Comparison of ENCODE assay signal across 18 cellular contexts in genomic region chr9:126357074-126357473, GRCh38. TPM values are rescaled to one million over a fixed set of nuclear protein-coding genes. Genes with fewer than 3 reads are reported as not detected.
A peak's percentile ranks its signal among the peaks of the same experiment; 100 is the strongest.
DNase-seq lines count a peak whose midpoint lies in the region; ATAC-seq, FAIRE-seq and TF ChIP-seq lines count a peak whose summit lies in the region.
"Had no signal": no experiment of that assay in that cellular context is flagged by ENCODE, and none has a peak within 500 bp of the region (broad histone marks: within the 10 kb centered on the region; RNA-seq: fewer than 3 reads in every experiment).

No MANE protein-coding gene starts in this region.

- H3K36me3 Mint-ChIP-seq in MCF 10A (ENCODE audit: insufficient read depth, unreplicated experiment) = peaks cover 10% of the 10 kb centered on the region

- TF ChIP-seq POLR2A in H54 (IDR thresholded peaks at IDR 0.05; ENCODE audit: low read depth, low read length) = no peak

- FAIRE-seq in H54 (lab: Jason Lieb, UNC) = peak; percentile 80
- FAIRE-seq in bronchial epithelial cell (lab: Jason Lieb, UNC) = no peak
- FAIRE-seq: D721Med, RCC 7860 had no signal

- TF ChIP-seq CTCF in bronchial epithelial cell (IDR thresholded peaks at IDR 0.05; ENCODE audit: insufficient read depth, low read length, severe bottlenecking) = no peak
- no peak for TF ChIP-seq CTCF in MCF 10A (IDR thresholded peaks at IDR 0.05; ENCODE audit: unreplicated experiment)

- POLR2A ChIA-PET in MCF 10A (lab: Yijun Ruan, JAX) = no interaction called here

- no peaks in the 10 kb centered on the region for H3K4me1 Mint-ChIP-seq in MCF 10A (ENCODE audit: insufficient read depth, unreplicated experiment)
- H3K4me1 Mint-ChIP-seq: B cell had no signal

- peaks cover 18% of the 10 kb centered on the region for H3K9me3 Mint-ChIP-seq in MCF 10A (ENCODE audit: unreplicated experiment)

- CTCF ChIA-PET in MCF 10A (lab: Yijun Ruan, JAX) = interaction anchor here (0.6 to 0.8 kb wide), 2 partner anchors 10 to 166 kb away, joined by 3 read pairs; no protein-coding TSS in a partner anchor

- H3K27me3 Mint-ChIP-seq in MCF 10A (ENCODE audit: insufficient read depth, unreplicated experiment) = no peaks in the 10 kb centered on the region
- H3K27me3 Mint-ChIP-seq: B cell; CD4-positive, alpha-beta T cell; T-helper 17 cell had no signal

- intact Hi-C loops in MCF 10A (cut with micrococcal nuclease) = no loop called here

- no TSS peak for BruUV-seq in MCF 10A (replicated peaks; lab: Mats Ljungman, UMichigan)

- H3K4me3 Mint-ChIP-seq in MCF 10A (ENCODE audit: unreplicated experiment) = no peak overlapping the region
- H3K4me3 Mint-ChIP-seq: B cell; CD4-positive, alpha-beta T cell; T-helper 17 cell had no signal

- H3K27ac Mint-ChIP-seq in MCF 10A (ENCODE audit: low read depth, unreplicated experiment) = no peak overlapping the region
- H3K27ac Mint-ChIP-seq: B cell; CD4-positive, alpha-beta T cell; T-helper 17 cell had no signal

- no peaks in the 10 kb centered on the region for H3K27me3 ChIP-seq in bronchial epithelial cell (ENCODE audit: control insufficient read depth, insufficient read depth, low read length)

- H3K4me3 ChIP-seq in bronchial epithelial cell (ENCODE audit: low read depth, low read length) = no peak overlapping the region

- ATAC-seq in GM18511 (IDR thresholded peaks at IDR 0.05; ENCODE audit: unreplicated experiment) (no peak), HG02610 (IDR thresholded peaks at IDR 0.05; ENCODE audit: unreplicated experiment) (no peak)
- ATAC-seq: T-helper 17 cell had no signal

- DNase-seq in COR-L47 (lab: John Stamatoyannopoulos, UW) (peak; percentile 16), H54 (ENCODE audit: insufficient read length, low spot score) (no peak), NCI-H345 (lab: John Stamatoyannopoulos, UW) (peak; percentile 93), bronchial epithelial cell (ENCODE audit: low read depth) (peak; percentile 99), MCF 10A (ENCODE audit: unreplicated experiment) (no peak), SIG-M5 treated with dmso at 0.1 percent for 504 hours (lab: John Stamatoyannopoulos, UW; ENCODE audit: unreplicated experiment) (no peak)
- DNase-seq: CD4-positive, alpha-beta T cell; H7; Karpas-422; NCI-H146; NCI-H526 treated with DMSO at 0.1 percent for 48 hours; SHP77 treated with DMSO at 0.1 percent for 48 hours; T-helper 17 cell had no signal

- no peaks in the 10 kb centered on the region for H3K36me3 ChIP-seq in bronchial epithelial cell (ENCODE audit: control insufficient read depth, insufficient read depth, low read length)

RNA-seq across cellular contexts. Expression of gene MVB12B, which starts 30.4 kb away (rescaled TPM):
- total RNA-seq in bronchial epithelial cell (0.26 and 0.90 TPM in 2 replicates), MCF 10A (2022) (4.1 and 5.5 TPM in 2 replicates)

Comparison
In these comparisons a context has a peak if more than half of its experiments do, and no peak if none do; other contexts are left out.
1. DNase-seq: peak in COR-L47 (single experiment), NCI-H345 (single experiment) and bronchial epithelial cell (single experiment); none in H54 (single experiment), MCF 10A (single experiment) and SIG-M5 treated with dmso at 0.1 percent for 504 hours (single experiment).